In genomic region chrX:47749185-47749967, GRCh38 we compare ENCODE assay signal across 16 cellular contexts.
DNase-seq lines count a peak whose midpoint lies in the region; ATAC-seq, FAIRE-seq and TF ChIP-seq lines count a peak whose summit lies in the region.
"Had no signal": no experiment of that assay in that cellular context is flagged by ENCODE, and none has a peak within 500 bp of the region (broad histone marks: within the 10 kb centered on the region; RNA-seq: fewer than 3 reads in every experiment).

No MANE protein-coding gene starts in this region.

- H3K79me2 ChIP-seq in astrocyte (ENCODE audit: insufficient read depth, low read length), result no peaks in the 10 kb centered on the region

- H3K36me3 Mint-ChIP-seq in astrocyte (ENCODE audit: low read depth, unreplicated experiment), result no peaks in the 10 kb centered on the region

- H3K4me1 ChIP-seq in astrocyte (ENCODE audit: insufficient read depth, low read length) (no peaks in the 10 kb centered on the region), lower lobe of right lung (no peaks in the 10 kb centered on the region), upper lobe of right lung (no peaks in the 10 kb centered on the region)
- H3K4me1 ChIP-seq: heart left ventricle had no signal

- H4K20me1 ChIP-seq in astrocyte (ENCODE audit: insufficient read depth, low read length), result no peaks in the 10 kb centered on the region

- H3K36me3 ChIP-seq in astrocyte (ENCODE audit: insufficient read depth, low read length) (no peaks in the 10 kb centered on the region), lower lobe of right lung (no peaks in the 10 kb centered on the region), upper lobe of right lung (no peaks in the 10 kb centered on the region)
- H3K36me3 ChIP-seq: heart left ventricle had no signal

- intact Hi-C loops in lower lobe of right lung (cut with DNase I) (no loop called here), upper lobe of right lung (cut with DNase I) (no loop called here)

- no peak overlapping the region for H3K9ac ChIP-seq in astrocyte (ENCODE audit: low read length)

- no peak for TF ChIP-seq CTCF in astrocyte (IDR thresholded peaks at IDR 0.05; ENCODE audit: insufficient read depth, low read depth, low read length)
- TF ChIP-seq CTCF in lower lobe of right lung (IDR thresholded peaks at IDR 0.05), result no peak
- no peak for TF ChIP-seq CTCF in upper lobe of right lung (IDR thresholded peaks at IDR 0.05)

- H3K27ac ChIP-seq in astrocyte (ENCODE audit: low read depth, low read length), result no peak overlapping the region
- no peak overlapping the region for H3K27ac ChIP-seq in lower lobe of right lung
- H3K27ac ChIP-seq in upper lobe of right lung, result no peak overlapping the region
- H3K27ac ChIP-seq: heart left ventricle had no signal

- H3K4me3 Mint-ChIP-seq in astrocyte (ENCODE audit: unreplicated experiment), result no peak overlapping the region
- H3K4me3 Mint-ChIP-seq: activated B cell treated with CpG ODN at 0.5 μM for 24 hours had no signal

- H3K27me3 Mint-ChIP-seq in astrocyte (ENCODE audit: low read depth, unreplicated experiment), result peaks cover 5% of the 10 kb centered on the region

- no peak overlapping the region for H2AFZ ChIP-seq in astrocyte (ENCODE audit: low read depth, low read length)

- no peaks in the 10 kb centered on the region for H3K27me3 ChIP-seq in astrocyte (ENCODE audit: insufficient read depth, low read length)
- no peaks in the 10 kb centered on the region for H3K27me3 ChIP-seq in lower lobe of right lung (ENCODE audit: low read depth)
- H3K27me3 ChIP-seq in upper lobe of right lung, result no peaks in the 10 kb centered on the region

- ATAC-seq in lower lobe of right lung (peak; percentile 23 to 65), GM19035 (IDR thresholded peaks at IDR 0.05; ENCODE audit: unreplicated experiment) (no peak), upper lobe of right lung (no peak), GM19397 (IDR thresholded peaks at IDR 0.05; ENCODE audit: unreplicated experiment) (no peak)

- peak; percentile 87 for DNase-seq in G401 (ENCODE audit: low spot score)
- DNase-seq in HCEC 1CT, result peak; percentile 51
- DNase-seq in astrocyte (ENCODE audit: low read depth), result peak; percentile 6
- DNase-seq in lower lobe of right lung, result no peak
- no peak for DNase-seq in upper lobe of right lung
- no peak for DNase-seq in NCI-H1417 (lab: John Stamatoyannopoulos, UW)
- DNase-seq: activated B cell treated with CpG ODN at 0.5 μM for 24 hours; activated naive CD4-positive, alpha-beta T cell treated with anti-CD3 and anti-CD28 coated beads, Interleukin-2, amount 50 U/mL, for 16 hours; Calu3; central memory CD4-positive, alpha-beta T cell; kidney glomerular epithelial cell; NCI-H1092 had no signal

- H3K9me3 ChIP-seq in astrocyte (ENCODE audit: insufficient read depth, low read depth, low read length) (no peaks in the 10 kb centered on the region), lower lobe of right lung (no peaks in the 10 kb centered on the region), upper lobe of right lung (no peaks in the 10 kb centered on the region)
- H3K9me3 ChIP-seq: heart left ventricle had no signal

- peak; percentile 29 for FAIRE-seq in astrocyte (lab: Jason Lieb, UNC)
- FAIRE-seq: endothelial cell of umbilical vein had no signal

- no peak overlapping the region for H3K4me2 ChIP-seq in astrocyte (ENCODE audit: low read length)

- H3K4me1 Mint-ChIP-seq in astrocyte (ENCODE audit: low read depth, unreplicated experiment), result peaks cover 5% of the 10 kb centered on the region
- H3K4me1 Mint-ChIP-seq: activated B cell treated with CpG ODN at 0.5 μM for 24 hours had no signal

- no peak overlapping the region for H3K27ac Mint-ChIP-seq in astrocyte (ENCODE audit: unreplicated experiment)
- H3K27ac Mint-ChIP-seq: activated B cell treated with CpG ODN at 0.5 μM for 24 hours had no signal

- H3K4me3 ChIP-seq in astrocyte (ENCODE audit: insufficient read depth, low read depth, low read length) (no peak overlapping the region), lower lobe of right lung (no peak overlapping the region), upper lobe of right lung (no peak overlapping the region)
- H3K4me3 ChIP-seq: heart left ventricle had no signal

- H3K9me3 Mint-ChIP-seq in astrocyte (ENCODE audit: unreplicated experiment), result peaks cover 3% of the 10 kb centered on the region
- H3K9me3 Mint-ChIP-seq: activated B cell treated with CpG ODN at 0.5 μM for 24 hours had no signal

- in situ Hi-C loops in G401 (cut with HindIII; ENCODE audit: low sequenced_read_pairs), result no loop called here

Comparison
In these comparisons a context has a peak if more than half of its experiments do, and no peak if none do; other contexts are left out.
1. DNase-seq: peak in G401 (single experiment), HCEC 1CT (single experiment) and astrocyte (single experiment); none in lower lobe of right lung (single experiment), upper lobe of right lung (single experiment) and NCI-H1417 (0 of 3).
2. ATAC-seq: peak in lower lobe of right lung (2 of 2); none in GM19035 (single experiment), upper lobe of right lung (single experiment) and GM19397 (single experiment).